In the genomic region with DNA sequence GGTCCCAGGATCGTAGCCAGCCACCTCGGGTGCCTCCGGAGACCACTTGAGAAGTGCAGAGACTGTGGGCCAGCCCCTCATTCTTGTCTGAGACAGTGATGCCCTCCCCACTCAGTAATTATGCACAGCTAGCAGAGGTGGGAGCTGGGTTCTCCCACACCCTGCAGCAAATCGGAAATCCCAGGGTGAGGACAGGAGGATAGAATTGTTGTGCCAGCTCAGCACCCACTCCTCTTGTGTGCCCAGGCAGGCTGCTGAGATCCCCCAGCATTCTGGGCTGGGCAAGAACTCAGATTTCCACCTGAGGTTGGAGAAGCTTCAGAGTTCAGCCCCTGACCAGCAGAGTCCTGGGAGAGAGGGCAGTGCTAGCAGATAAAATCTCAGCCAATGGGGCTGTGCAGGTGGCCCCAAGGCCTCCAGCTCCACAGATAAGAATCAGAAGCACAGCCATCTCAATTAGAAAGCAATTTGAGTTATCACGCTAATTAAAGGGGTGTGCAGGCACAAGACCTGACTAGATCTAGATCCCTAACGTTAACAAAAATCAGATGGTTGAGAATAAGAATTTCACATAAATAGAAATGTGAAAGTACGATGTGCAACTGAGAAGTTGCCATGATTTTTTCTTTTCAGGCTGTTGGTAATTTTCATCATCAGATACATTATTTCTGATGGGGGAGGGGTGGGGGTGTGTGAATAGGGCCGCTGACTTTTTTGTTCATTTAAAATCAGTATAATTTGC, we compare ENCODE assay signal across 2 cellular contexts.
TF ChIP-seq lines count a peak whose summit lies in the region.

No MANE protein-coding gene starts in this region.

TF ChIP-seq in GM23338, 12 proteins besides CTCF, POLR2A, EP300 and RAD21:
- TF ChIP-seq POLR2AphosphoS5 (IDR thresholded peaks at IDR 0.05; ENCODE audit: low read depth) = no peak
- TF ChIP-seq STAT1 (IDR thresholded peaks at IDR 0.05; ENCODE audit: unreplicated experiment) = no peak
- TF ChIP-seq NANOG (IDR thresholded peaks at IDR 0.05; ENCODE audit: borderline replicate concordance) = no peak
- TF ChIP-seq ZNF114 (CRISPR knock-in tag; IDR thresholded peaks at IDR 0.05) = no peak
- TF ChIP-seq, protein P1, sequence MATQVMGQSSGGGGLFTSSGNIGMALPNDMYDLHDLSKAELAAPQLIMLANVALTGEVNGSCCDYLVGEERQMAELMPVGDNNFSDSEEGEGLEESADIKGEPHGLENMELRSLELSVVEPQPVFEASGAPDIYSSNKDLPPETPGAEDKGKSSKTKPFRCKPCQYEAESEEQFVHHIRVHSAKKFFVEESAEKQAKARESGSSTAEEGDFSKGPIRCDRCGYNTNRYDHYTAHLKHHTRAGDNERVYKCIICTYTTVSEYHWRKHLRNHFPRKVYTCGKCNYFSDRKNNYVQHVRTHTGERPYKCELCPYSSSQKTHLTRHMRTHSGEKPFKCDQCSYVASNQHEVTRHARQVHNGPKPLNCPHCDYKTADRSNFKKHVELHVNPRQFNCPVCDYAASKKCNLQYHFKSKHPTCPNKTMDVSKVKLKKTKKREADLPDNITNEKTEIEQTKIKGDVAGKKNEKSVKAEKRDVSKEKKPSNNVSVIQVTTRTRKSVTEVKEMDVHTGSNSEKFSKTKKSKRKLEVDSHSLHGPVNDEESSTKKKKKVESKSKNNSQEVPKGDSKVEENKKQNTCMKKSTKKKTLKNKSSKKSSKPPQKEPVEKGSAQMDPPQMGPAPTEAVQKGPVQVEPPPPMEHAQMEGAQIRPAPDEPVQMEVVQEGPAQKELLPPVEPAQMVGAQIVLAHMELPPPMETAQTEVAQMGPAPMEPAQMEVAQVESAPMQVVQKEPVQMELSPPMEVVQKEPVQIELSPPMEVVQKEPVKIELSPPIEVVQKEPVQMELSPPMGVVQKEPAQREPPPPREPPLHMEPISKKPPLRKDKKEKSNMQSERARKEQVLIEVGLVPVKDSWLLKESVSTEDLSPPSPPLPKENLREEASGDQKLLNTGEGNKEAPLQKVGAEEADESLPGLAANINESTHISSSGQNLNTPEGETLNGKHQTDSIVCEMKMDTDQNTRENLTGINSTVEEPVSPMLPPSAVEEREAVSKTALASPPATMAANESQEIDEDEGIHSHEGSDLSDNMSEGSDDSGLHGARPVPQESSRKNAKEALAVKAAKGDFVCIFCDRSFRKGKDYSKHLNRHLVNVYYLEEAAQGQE (IDR thresholded peaks at IDR 0.05; ENCODE audit: unreplicated experiment) = no peak
- no peak for TF ChIP-seq JUNB (IDR thresholded peaks at IDR 0.05; ENCODE audit: unreplicated experiment)
- TF ChIP-seq ZNF331 (CRISPR knock-in tag; IDR thresholded peaks at IDR 0.05; ENCODE audit: low read depth) = no peak
- TF ChIP-seq EZH2phosphoT487 (IDR thresholded peaks at IDR 0.05; ENCODE audit: unreplicated experiment) = no peak
- TF ChIP-seq EZH2 (IDR thresholded peaks at IDR 0.05; ENCODE audit: low read depth, unreplicated experiment) = no peak
- TF ChIP-seq, protein P2, sequence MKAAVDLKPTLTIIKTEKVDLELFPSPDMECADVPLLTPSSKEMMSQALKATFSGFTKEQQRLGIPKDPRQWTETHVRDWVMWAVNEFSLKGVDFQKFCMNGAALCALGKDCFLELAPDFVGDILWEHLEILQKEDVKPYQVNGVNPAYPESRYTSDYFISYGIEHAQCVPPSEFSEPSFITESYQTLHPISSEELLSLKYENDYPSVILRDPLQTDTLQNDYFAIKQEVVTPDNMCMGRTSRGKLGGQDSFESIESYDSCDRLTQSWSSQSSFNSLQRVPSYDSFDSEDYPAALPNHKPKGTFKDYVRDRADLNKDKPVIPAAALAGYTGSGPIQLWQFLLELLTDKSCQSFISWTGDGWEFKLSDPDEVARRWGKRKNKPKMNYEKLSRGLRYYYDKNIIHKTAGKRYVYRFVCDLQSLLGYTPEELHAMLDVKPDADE (IDR thresholded peaks at IDR 0.05) = no peak
- TF ChIP-seq CREB1 (CRISPR knock-in tag; IDR thresholded peaks at IDR 0.05; ENCODE audit: low read depth) = no peak
TF ChIP-seq in GM23338: peak in this region for 0.

TF ChIP-seq in HEK293T, 16 proteins besides CTCF, POLR2A, EP300 and RAD21:
- TF ChIP-seq ZNF384 (IDR thresholded peaks at IDR 0.05) = no peak
- TF ChIP-seq ELF4 (IDR thresholded peaks at IDR 0.05) = no peak
- TF ChIP-seq CTBP1 (IDR thresholded peaks at IDR 0.05; ENCODE audit: borderline replicate concordance) = no peak
- no peak for TF ChIP-seq NFRKB (IDR thresholded peaks at IDR 0.05)
- no peak for TF ChIP-seq L3MBTL2 (conservative IDR thresholded peaks at IDR 0.05)
- TF ChIP-seq BHLHE40 (IDR thresholded peaks at IDR 0.05; ENCODE audit: borderline replicate concordance) = no peak
- TF ChIP-seq FOXA1 (IDR thresholded peaks at IDR 0.05) = no peak
- no peak for TF ChIP-seq HDGF (IDR thresholded peaks at IDR 0.05; ENCODE audit: borderline replicate concordance)
- no peak for TF ChIP-seq FOXM1 (IDR thresholded peaks at IDR 0.05; ENCODE audit: borderline replicate concordance)
- TF ChIP-seq TARDBP (IDR thresholded peaks at IDR 0.05) = no peak
- no peak for TF ChIP-seq LEF1 (IDR thresholded peaks at IDR 0.05; ENCODE audit: borderline replicate concordance)
- no peak for TF ChIP-seq SP1 (IDR thresholded peaks at IDR 0.05)
- TF ChIP-seq FOXK2 (IDR thresholded peaks at IDR 0.05) = no peak
- TF ChIP-seq, protein P3, sequence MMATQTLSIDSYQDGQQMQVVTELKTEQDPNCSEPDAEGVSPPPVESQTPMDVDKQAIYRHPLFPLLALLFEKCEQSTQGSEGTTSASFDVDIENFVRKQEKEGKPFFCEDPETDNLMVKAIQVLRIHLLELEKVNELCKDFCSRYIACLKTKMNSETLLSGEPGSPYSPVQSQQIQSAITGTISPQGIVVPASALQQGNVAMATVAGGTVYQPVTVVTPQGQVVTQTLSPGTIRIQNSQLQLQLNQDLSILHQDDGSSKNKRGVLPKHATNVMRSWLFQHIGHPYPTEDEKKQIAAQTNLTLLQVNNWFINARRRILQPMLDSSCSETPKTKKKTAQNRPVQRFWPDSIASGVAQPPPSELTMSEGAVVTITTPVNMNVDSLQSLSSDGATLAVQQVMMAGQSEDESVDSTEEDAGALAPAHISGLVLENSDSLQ (IDR thresholded peaks at IDR 0.05) = no peak
- TF ChIP-seq ARNT (IDR thresholded peaks at IDR 0.05) = no peak
- TF ChIP-seq SUZ12 (IDR thresholded peaks at IDR 0.05) = no peak
